In genomic region chr7:96558530-96558929, GRCh38 we compare ENCODE assay signal across 1 cellular context.
TF ChIP-seq lines count a peak whose summit lies in the region.

No MANE protein-coding gene starts in this region.

TF ChIP-seq in GM23338, 12 proteins besides CTCF, POLR2A, EP300 and RAD21 (continued from another document):
- TF ChIP-seq, protein P1, sequence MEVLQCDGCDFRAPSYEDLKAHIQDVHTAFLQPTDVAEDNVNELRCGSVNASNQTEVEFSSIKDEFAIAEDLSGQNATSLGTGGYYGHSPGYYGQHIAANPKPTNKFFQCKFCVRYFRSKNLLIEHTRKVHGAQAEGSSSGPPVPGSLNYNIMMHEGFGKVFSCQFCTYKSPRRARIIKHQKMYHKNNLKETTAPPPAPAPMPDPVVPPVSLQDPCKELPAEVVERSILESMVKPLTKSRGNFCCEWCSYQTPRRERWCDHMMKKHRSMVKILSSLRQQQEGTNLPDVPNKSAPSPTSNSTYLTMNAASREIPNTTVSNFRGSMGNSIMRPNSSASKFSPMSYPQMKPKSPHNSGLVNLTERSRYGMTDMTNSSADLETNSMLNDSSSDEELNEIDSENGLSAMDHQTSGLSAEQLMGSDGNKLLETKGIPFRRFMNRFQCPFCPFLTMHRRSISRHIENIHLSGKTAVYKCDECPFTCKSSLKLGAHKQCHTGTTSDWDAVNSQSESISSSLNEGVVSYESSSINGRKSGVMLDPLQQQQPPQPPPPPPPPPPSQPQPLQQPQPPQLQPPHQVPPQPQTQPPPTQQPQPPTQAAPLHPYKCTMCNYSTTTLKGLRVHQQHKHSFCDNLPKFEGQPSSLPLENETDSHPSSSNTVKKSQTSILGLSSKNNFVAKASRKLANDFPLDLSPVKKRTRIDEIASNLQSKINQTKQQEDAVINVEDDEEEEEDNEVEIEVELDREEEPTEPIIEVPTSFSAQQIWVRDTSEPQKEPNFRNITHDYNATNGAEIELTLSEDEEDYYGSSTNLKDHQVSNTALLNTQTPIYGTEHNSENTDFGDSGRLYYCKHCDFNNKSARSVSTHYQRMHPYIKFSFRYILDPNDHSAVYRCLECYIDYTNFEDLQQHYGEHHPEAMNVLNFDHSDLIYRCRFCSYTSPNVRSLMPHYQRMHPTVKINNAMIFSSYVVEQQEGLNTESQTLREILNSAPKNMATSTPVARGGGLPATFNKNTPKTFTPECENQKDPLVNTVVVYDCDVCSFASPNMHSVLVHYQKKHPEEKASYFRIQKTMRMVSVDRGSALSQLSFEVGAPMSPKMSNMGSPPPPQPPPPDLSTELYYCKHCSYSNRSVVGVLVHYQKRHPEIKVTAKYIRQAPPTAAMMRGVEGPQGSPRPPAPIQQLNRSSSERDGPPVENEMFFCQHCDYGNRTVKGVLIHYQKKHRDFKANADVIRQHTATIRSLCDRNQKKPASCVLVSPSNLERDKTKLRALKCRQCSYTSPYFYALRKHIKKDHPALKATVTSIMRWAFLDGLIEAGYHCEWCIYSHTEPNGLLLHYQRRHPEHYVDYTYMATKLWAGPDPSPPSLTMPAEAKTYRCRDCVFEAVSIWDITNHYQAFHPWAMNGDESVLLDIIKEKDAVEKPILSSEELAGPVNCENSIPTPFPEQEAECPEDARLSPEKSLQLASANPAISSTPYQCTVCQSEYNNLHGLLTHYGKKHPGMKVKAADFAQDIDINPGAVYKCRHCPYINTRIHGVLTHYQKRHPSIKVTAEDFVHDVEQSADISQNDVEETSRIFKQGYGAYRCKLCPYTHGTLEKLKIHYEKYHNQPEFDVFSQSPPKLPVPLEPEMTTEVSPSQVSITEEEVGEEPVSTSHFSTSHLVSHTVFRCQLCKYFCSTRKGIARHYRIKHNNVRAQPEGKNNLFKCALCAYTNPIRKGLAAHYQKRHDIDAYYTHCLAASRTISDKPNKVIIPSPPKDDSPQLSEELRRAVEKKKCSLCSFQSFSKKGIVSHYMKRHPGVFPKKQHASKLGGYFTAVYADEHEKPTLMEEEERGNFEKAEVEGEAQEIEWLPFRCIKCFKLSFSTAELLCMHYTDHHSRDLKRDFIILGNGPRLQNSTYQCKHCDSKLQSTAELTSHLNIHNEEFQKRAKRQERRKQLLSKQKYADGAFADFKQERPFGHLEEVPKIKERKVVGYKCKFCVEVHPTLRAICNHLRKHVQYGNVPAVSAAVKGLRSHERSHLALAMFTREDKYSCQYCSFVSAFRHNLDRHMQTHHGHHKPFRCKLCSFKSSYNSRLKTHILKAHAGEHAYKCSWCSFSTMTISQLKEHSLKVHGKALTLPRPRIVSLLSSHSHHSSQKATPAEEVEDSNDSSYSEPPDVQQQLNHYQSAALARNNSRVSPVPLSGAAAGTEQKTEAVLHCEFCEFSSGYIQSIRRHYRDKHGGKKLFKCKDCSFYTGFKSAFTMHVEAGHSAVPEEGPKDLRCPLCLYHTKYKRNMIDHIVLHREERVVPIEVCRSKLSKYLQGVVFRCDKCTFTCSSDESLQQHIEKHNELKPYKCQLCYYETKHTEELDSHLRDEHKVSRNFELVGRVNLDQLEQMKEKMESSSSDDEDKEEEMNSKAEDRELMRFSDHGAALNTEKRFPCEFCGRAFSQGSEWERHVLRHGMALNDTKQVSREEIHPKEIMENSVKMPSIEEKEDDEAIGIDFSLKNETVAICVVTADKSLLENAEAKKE (CRISPR knock-in tag; IDR thresholded peaks at IDR 0.05), result no peak
- TF ChIP-seq EZH2 (IDR thresholded peaks at IDR 0.05; ENCODE audit: low read depth, unreplicated experiment) (no peak), ZNF331 (CRISPR knock-in tag; IDR thresholded peaks at IDR 0.05; ENCODE audit: low read depth) (no peak), JUNB (IDR thresholded peaks at IDR 0.05; ENCODE audit: unreplicated experiment) (no peak)
- TF ChIP-seq, protein P2, sequence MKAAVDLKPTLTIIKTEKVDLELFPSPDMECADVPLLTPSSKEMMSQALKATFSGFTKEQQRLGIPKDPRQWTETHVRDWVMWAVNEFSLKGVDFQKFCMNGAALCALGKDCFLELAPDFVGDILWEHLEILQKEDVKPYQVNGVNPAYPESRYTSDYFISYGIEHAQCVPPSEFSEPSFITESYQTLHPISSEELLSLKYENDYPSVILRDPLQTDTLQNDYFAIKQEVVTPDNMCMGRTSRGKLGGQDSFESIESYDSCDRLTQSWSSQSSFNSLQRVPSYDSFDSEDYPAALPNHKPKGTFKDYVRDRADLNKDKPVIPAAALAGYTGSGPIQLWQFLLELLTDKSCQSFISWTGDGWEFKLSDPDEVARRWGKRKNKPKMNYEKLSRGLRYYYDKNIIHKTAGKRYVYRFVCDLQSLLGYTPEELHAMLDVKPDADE (IDR thresholded peaks at IDR 0.05), result no peak
